ENCODE assay signal across 4 cellular contexts in genomic region chr9:125946397-125946796, GRCh38.
TF ChIP-seq lines count a peak whose summit lies in the region.

No MANE protein-coding gene starts in this region.

TF ChIP-seq in SK-N-SH treated with all-trans-retinoic acid at 6 μM for 48 hours, 23 proteins besides CTCF, POLR2A, EP300 and RAD21:
- TF ChIP-seq PPARA (CRISPR knock-in tag; IDR thresholded peaks at IDR 0.05; ENCODE audit: borderline replicate concordance): no peak
- TF ChIP-seq TCF4 (CRISPR knock-in tag; IDR thresholded peaks at IDR 0.05; ENCODE audit: borderline replicate concordance): no peak
- TF ChIP-seq OSR1 (CRISPR knock-in tag; IDR thresholded peaks at IDR 0.05): no peak
- TF ChIP-seq ZFP30 (CRISPR knock-in tag; IDR thresholded peaks at IDR 0.05): peak; percentile 96
- no peak for TF ChIP-seq ZNF8 (CRISPR knock-in tag; IDR thresholded peaks at IDR 0.05)

TF ChIP-seq in SK-N-SH, 30 proteins besides CTCF, POLR2A, EP300 and RAD21:
- TF ChIP-seq JUND (IDR thresholded peaks at IDR 0.05) (no peak), SMC3 (IDR thresholded peaks at IDR 0.05; ENCODE audit: low read depth, low read length) (no peak), FOXM1 (IDR thresholded peaks at IDR 0.05; ENCODE audit: low read depth) (no peak), RXRA (IDR thresholded peaks at IDR 0.05; ENCODE audit: borderline replicate concordance, low read depth) (no peak), MEF2A (IDR thresholded peaks at IDR 0.05; ENCODE audit: borderline replicate concordance, low read depth) (no peak), GABPA (IDR thresholded peaks at IDR 0.05; ENCODE audit: low read depth) (no peak)
TF ChIP-seq in SK-N-SH: peak in this region for 0.

TF ChIP-seq in HEK293, 187 proteins besides CTCF, POLR2A, EP300 and RAD21:
- TF ChIP-seq SETDB1 (IDR thresholded peaks at IDR 0.05; ENCODE audit: insufficient read length, low read length) (peak; percentile 79), SCRT1 (tag by site-specific recombination; IDR thresholded peaks at IDR 0.05; ENCODE audit: borderline replicate concordance) (no peak), REST (tag by site-specific recombination; IDR thresholded peaks at IDR 0.05) (no peak), ZNF529 (tag by site-specific recombination; IDR thresholded peaks at IDR 0.05; ENCODE audit: insufficient replicate concordance) (no peak), ZNF248 (tag by site-specific recombination; IDR thresholded peaks at IDR 0.05) (no peak), IKZF3 (tag by site-specific recombination; IDR thresholded peaks at IDR 0.05) (no peak), ZNF701 (tag by site-specific recombination; IDR thresholded peaks at IDR 0.05) (no peak), ZNF558 (tag by site-specific recombination; IDR thresholded peaks at IDR 0.05) (no peak), ZSCAN23 (tag by site-specific recombination; IDR thresholded peaks at IDR 0.05) (no peak), ZNF610 (tag by site-specific recombination; IDR thresholded peaks at IDR 0.05; ENCODE audit: borderline replicate concordance) (no peak), ZNF132 (tag by site-specific recombination; IDR thresholded peaks at IDR 0.05; ENCODE audit: borderline replicate concordance) (no peak), ZNF692 (tag by site-specific recombination; IDR thresholded peaks at IDR 0.05) (no peak), AEBP2 (tag by site-specific recombination; IDR thresholded peaks at IDR 0.05; ENCODE audit: borderline replicate concordance) (no peak), ZNF510 (tag by site-specific recombination; IDR thresholded peaks at IDR 0.05; ENCODE audit: insufficient replicate concordance) (no peak), ZNF624 (tag by site-specific recombination; IDR thresholded peaks at IDR 0.05) (no peak)
- TF ChIP-seq, protein P1, sequence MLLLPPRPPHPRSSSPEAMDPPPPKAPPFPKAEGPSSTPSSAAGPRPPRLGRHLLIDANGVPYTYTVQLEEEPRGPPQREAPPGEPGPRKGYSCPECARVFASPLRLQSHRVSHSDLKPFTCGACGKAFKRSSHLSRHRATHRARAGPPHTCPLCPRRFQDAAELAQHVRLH (tag by site-specific recombination; IDR thresholded peaks at IDR 0.05): 0 out of 2 replicates have a peak, but pooled peaks have one; percentile 28
- TF ChIP-seq, protein P2, sequence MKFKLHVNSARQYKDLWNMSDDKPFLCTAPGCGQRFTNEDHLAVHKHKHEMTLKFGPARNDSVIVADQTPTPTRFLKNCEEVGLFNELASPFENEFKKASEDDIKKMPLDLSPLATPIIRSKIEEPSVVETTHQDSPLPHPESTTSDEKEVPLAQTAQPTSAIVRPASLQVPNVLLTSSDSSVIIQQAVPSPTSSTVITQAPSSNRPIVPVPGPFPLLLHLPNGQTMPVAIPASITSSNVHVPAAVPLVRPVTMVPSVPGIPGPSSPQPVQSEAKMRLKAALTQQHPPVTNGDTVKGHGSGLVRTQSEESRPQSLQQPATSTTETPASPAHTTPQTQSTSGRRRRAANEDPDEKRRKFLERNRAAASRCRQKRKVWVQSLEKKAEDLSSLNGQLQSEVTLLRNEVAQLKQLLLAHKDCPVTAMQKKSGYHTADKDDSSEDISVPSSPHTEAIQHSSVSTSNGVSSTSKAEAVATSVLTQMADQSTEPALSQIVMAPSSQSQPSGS (tag by site-specific recombination; IDR thresholded peaks at IDR 0.05; ENCODE audit: low read depth): no peak

TF ChIP-seq in H1, 55 proteins besides CTCF, POLR2A, EP300 and RAD21:
- no peak for TF ChIP-seq EZH2 (IDR thresholded peaks at IDR 0.05; ENCODE audit: low read depth, low read length, severe bottlenecking)
- no peak for TF ChIP-seq CTBP2 (IDR thresholded peaks at IDR 0.05; ENCODE audit: borderline replicate concordance, insufficient read depth, insufficient read length, low read length)
- TF ChIP-seq JUND (IDR thresholded peaks at IDR 0.05; ENCODE audit: low read length): no peak
- TF ChIP-seq ATF3 (IDR thresholded peaks at IDR 0.05; ENCODE audit: insufficient read depth, low read depth, low read length): no peak
- 0 out of 2 replicates have a peak, but pooled peaks have one; percentile 50 for TF ChIP-seq KDM1A (IDR thresholded peaks at IDR 0.05; ENCODE audit: borderline replicate concordance, low read length)
- TF ChIP-seq SP2 (IDR thresholded peaks at IDR 0.05; ENCODE audit: low read length): no peak
- TF ChIP-seq BRCA1 (IDR thresholded peaks at IDR 0.05; ENCODE audit: low read depth, low read length): no peak
- TF ChIP-seq YY1 (IDR thresholded peaks at IDR 0.05; ENCODE audit: low read depth, low read length): no peak
